Comparison of ENCODE assay signal across 16 cellular contexts in genomic region chr9:135037521-135038250, GRCh38. TPM values are rescaled to one million over a fixed set of nuclear protein-coding genes. Genes with fewer than 3 reads are reported as not detected.
"Had no signal": no experiment of that assay in that cellular context is flagged by ENCODE, and none has a peak within 500 bp of the region (broad histone marks: within the 10 kb centered on the region; RNA-seq: fewer than 3 reads in every experiment).

No MANE protein-coding gene starts in this region.

- ATAC-seq: activated CD4-positive, alpha-beta T cell treated with anti-CD3 and anti-CD28 coated beads for 36 hours; left colon; lower lobe of right lung; stimulated activated naive CD8-positive, alpha-beta T cell treated with anti-CD3 and anti-CD28 coated beads, Interleukin-15, Interleukin-2, amounts not matched to agents 100 U/mL and 50 U/mL, for 24 hours; WTC11 had no signal

- DNase-seq: activated CD4-positive, alpha-beta T cell treated with anti-CD3 and anti-CD28 coated beads for 36 hours; activated CD4-positive, alpha-beta T cell treated with anti-CD3 and anti-CD28 coated beads, Interleukin-2, amount 50 U/mL, for 48 hours; activated naive CD4-positive, alpha-beta T cell treated with anti-CD3 and anti-CD28 coated beads, Interleukin-2, amount 50 U/mL, for 16 hours; activated T-cell treated with anti-CD3 and anti-CD28 coated beads, Interleukin-2, amount 50 U/mL, for 24 hours; cerebellar nuclear complex; effector CD8-positive, alpha-beta T cell; esophagus squamous epithelium; left colon; lower lobe of right lung; retina; SK-N-SH; stimulated activated CD4-positive, alpha-beta T cell treated with anti-CD3 and anti-CD28 coated beads, Interleukin-2, amount 100 ng/mL, for 24 hours; stimulated activated naive CD8-positive, alpha-beta T cell treated with anti-CD3 and anti-CD28 coated beads, Interleukin-15, Interleukin-2, amounts not matched to agents 100 U/mL and 50 U/mL, for 24 hours; transverse colon had no signal

RNA-seq across cellular contexts. Expression of gene OLFM1, which starts 49.8 kb away (rescaled TPM):
- total RNA-seq: activated CD4-positive, alpha-beta T cell treated with anti-CD3 and anti-CD28 coated beads for 36 hours; natural killer cell treated with Interleukin-12 subunit alpha and Interleukin-12 subunit beta and Interleukin-15 and Interleukin-18, amount 100 ng/mL, for 72 hours had no signal
